In genomic region chr17:8689916-8690315, GRCh38 we compare ENCODE assay signal across 4 cellular contexts. TPM values are rescaled to one million over a fixed set of nuclear protein-coding genes. Genes with fewer than 3 reads are reported as not detected.
"Had no signal": no experiment of that assay in that cellular context is flagged by ENCODE, and none has a peak within 500 bp of the region (broad histone marks: within the 10 kb centered on the region; RNA-seq: fewer than 3 reads in every experiment).

No MANE protein-coding gene starts in this region.

RNA-seq across cellular contexts. Expression of gene CCDC42, which starts 54.7 kb away (rescaled TPM):
- total RNA-seq: LHCN-M2, M059J, MCF 10A, NCI-H460 had no signal
